8 cellular contexts compared by ENCODE assay signal in genomic region chr19:4352701-4353121, GRCh38. TPM values are rescaled to one million over a fixed set of nuclear protein-coding genes. Genes with fewer than 3 reads are reported as not detected.
A peak's percentile ranks its signal among the peaks of the same experiment; 100 is the strongest.
DNase-seq lines count a peak whose midpoint lies in the region; ATAC-seq, FAIRE-seq and TF ChIP-seq lines count a peak whose summit lies in the region.

No MANE protein-coding gene starts in this region.

- H3K4me3 ChIP-seq in MG63 (no peak overlapping the region), bronchial epithelial cell (ENCODE audit: low read depth, low read length) (no peak overlapping the region)

- ATAC-seq in HG03280 (IDR thresholded peaks at IDR 0.05; ENCODE audit: unreplicated experiment) (no peak), GM19023 (IDR thresholded peaks at IDR 0.05; ENCODE audit: unreplicated experiment) (no peak)

- H3K27me3 ChIP-seq in MG63 (no peaks in the 10 kb centered on the region), bronchial epithelial cell (ENCODE audit: control insufficient read depth, insufficient read depth, low read length) (no peaks in the 10 kb centered on the region)

- peak; percentile 67 for TF ChIP-seq CTCF in bronchial epithelial cell (IDR thresholded peaks at IDR 0.05; ENCODE audit: insufficient read depth, low read length, severe bottlenecking)

- H3K9me3 ChIP-seq in MG63, result no peaks in the 10 kb centered on the region

- peak; percentile 3 for DNase-seq in DMS153 (lab: John Stamatoyannopoulos, UW)
- peak; percentile 24 for DNase-seq in MG63
- DNase-seq in T1000 (lab: John Stamatoyannopoulos, UW), result peak; percentile 42
- DNase-seq in bronchial epithelial cell (ENCODE audit: low read depth), result peak; percentile 52
- peak; percentile 84 for DNase-seq in left kidney (ENCODE audit: low read depth, low spot score)
- DNase-seq in stimulated activated CD8-positive, alpha-beta memory T cell treated with anti-CD3 and anti-CD28 coated beads, Interleukin-7, amount 100 ng/mL, for 1 hour (ENCODE audit: low read depth in 2 of 2), result peak; percentile 16 to 27

- H3K36me3 ChIP-seq in MG63 (no peaks in the 10 kb centered on the region), bronchial epithelial cell (ENCODE audit: control insufficient read depth, insufficient read depth, low read length) (peaks cover 1% of the 10 kb centered on the region)

- FAIRE-seq in bronchial epithelial cell (lab: Jason Lieb, UNC), result no peak

RNA-seq across cellular contexts. Expression of gene MPND, which starts 9.3 kb away (rescaled TPM):
- total RNA-seq in MG63 (2014; rRNA removed; shearing (Covaris generic); ENCODE audit: low replicate concordance), result 0.52 and 4.4 TPM in 2 replicates
- 3.7 and 6.4 TPM in 2 replicates for total RNA-seq in bronchial epithelial cell

RNA-seq across cellular contexts. Expression of gene STAP2, which starts 14.1 kb away (rescaled TPM):
- total RNA-seq in MG63 (2014; rRNA removed; shearing (Covaris generic); ENCODE audit: low replicate concordance), result not detected in 2 replicates
- 83.2 and 132 TPM in 2 replicates for total RNA-seq in bronchial epithelial cell

RNA-seq across cellular contexts. Expression of gene SH3GL1, which starts 47.6 kb away (rescaled TPM):
- total RNA-seq in MG63 (2014; rRNA removed; shearing (Covaris generic); ENCODE audit: low replicate concordance), result 50.5 and 76.0 TPM in 2 replicates
- 23.4 and 55.3 TPM in 2 replicates for total RNA-seq in bronchial epithelial cell

RNA-seq across cellular contexts. Expression of gene FSD1, which starts 48.3 kb away (rescaled TPM):
- not detected in 2 replicates for total RNA-seq in MG63 (2014; rRNA removed; shearing (Covaris generic); ENCODE audit: low replicate concordance)
- 0.13 and 0.26 TPM in 2 replicates for total RNA-seq in bronchial epithelial cell

RNA-seq across cellular contexts. Expression of gene CHAF1A, which starts 49.7 kb away (rescaled TPM):
- 24.1 and 24.7 TPM in 2 replicates for total RNA-seq in MG63 (2014; rRNA removed; shearing (Covaris generic); ENCODE audit: low replicate concordance)
- total RNA-seq in bronchial epithelial cell, result 3.7 and 7.9 TPM in 2 replicates

Comparison
In these comparisons a context has a peak if more than half of its experiments do, and no peak if none do; other contexts are left out.
1. DNase-seq: peak in every context shown above with its lines; median percentile 84 in left kidney; 52 in bronchial epithelial cell; 42 in T1000; 24 in MG63; 22 in stimulated activated CD8-positive, alpha-beta memory T cell treated with anti-CD3 and anti-CD28 coated beads, Interleukin-7, amount 100 ng/mL, for 1 hour; 3 in DMS153.
2. RNA of gene STAP2, which starts 14.1 kb away (total RNA-seq): 83.2 to 132 TPM in bronchial epithelial cell; not detected in MG63; every median in the first group is over 10 times any median in the second.